Comparison of ENCODE assay signal across 8 cellular contexts in genomic region chr19:2543463-2544442, GRCh38.
A peak's percentile ranks its signal among the peaks of the same experiment; 100 is the strongest.
DNase-seq lines count a peak whose midpoint lies in the region; ATAC-seq and TF ChIP-seq lines count a peak whose summit lies in the region.

No MANE protein-coding gene starts in this region.

- TF ChIP-seq CTCF in AG04450 (IDR thresholded peaks at IDR 0.05; ENCODE audit: low read depth, low read length): peak; percentile 38

- POLR2A ChIA-PET in AG04450 (lab: Yijun Ruan, JAX): interaction anchor here (0.5 to 5.3 kb wide), 11 partner anchors 15 to 84 kb away, joined by 3 to 266 read pairs (median 5); partner anchors contain the start of gene GADD45B

- H3K36me3 ChIP-seq in H7 (replicated peaks; ENCODE audit: control insufficient read depth, insufficient read depth, low read length): no peaks in the 10 kb centered on the region

- no peak for ATAC-seq in HG02973 (IDR thresholded peaks at IDR 0.05; ENCODE audit: unreplicated experiment)

- peak overlapping the region; percentile 39 for H3K4me3 ChIP-seq in AG04450 (ENCODE audit: low read depth, low read length)
- no peak overlapping the region for H3K4me3 ChIP-seq in H7 (ENCODE audit: insufficient read depth, low read depth, low read length)

- no peaks in the 10 kb centered on the region; the same call in none of the 2 replicates for H3K9me3 ChIP-seq in AG04450 (ENCODE audit: control insufficient read depth, insufficient read depth, low read length)

- H3K27me3 ChIP-seq in AG04450 (ENCODE audit: control insufficient read depth, insufficient read depth, low read length) (no peaks in the 10 kb centered on the region), H7 (ENCODE audit: control insufficient read depth, insufficient read depth, low read length) (no peaks in the 10 kb centered on the region)

- CTCF ChIA-PET in AG04450 (lab: Charles Lee): interaction anchor here (0.7 to 3.0 kb wide), 4 partner anchors 31 to 93 kb away, joined by 3 to 14 read pairs (median 4); no protein-coding TSS in a partner anchor

- peak; percentile 93 for DNase-seq in AG04450 (ENCODE audit: low read depth, low spot score)
- DNase-seq in H7: peak; percentile 88
- DNase-seq in NCI-H748 (lab: John Stamatoyannopoulos, UW; ENCODE audit: unreplicated experiment): peak; percentile 75
- peak; percentile 33 to 49 for DNase-seq in activated CD8-positive, alpha-beta memory T cell treated with anti-CD3 and anti-CD28 coated beads for 4 hours (ENCODE audit: low read depth in 2 of 2)
- DNase-seq in effector CD8-positive, alpha-beta T cell (lab: John Stamatoyannopoulos, UW): peak; percentile 29
- DNase-seq in medulla oblongata (ENCODE audit: extremely low spot score): peak; percentile 95
- DNase-seq in stimulated activated CD4-positive, alpha-beta T cell treated with anti-CD3 and anti-CD28 coated beads, TNF-alpha, amount 100 ng/mL, for 24 hours (ENCODE audit: low read depth in 3 of 3): peak; percentile 41 to 75 (median 56)

- H3K27ac ChIP-seq in AG04450 (ENCODE audit: low read depth, low read length): peak overlapping the region; percentile 99

Comparison
In these comparisons a context has a peak if more than half of its experiments do, and no peak if none do; other contexts are left out.
1. DNase-seq: peak in every context shown above with its lines; median percentile 95 in medulla oblongata; 93 in AG04450; 88 in H7; 75 in NCI-H748; 56 in stimulated activated CD4-positive, alpha-beta T cell treated with anti-CD3 and anti-CD28 coated beads, TNF-alpha, amount 100 ng/mL, for 24 hours; 41 in activated CD8-positive, alpha-beta memory T cell treated with anti-CD3 and anti-CD28 coated beads for 4 hours; 29 in effector CD8-positive, alpha-beta T cell.